Comparison of ENCODE assay signal across 8 cellular contexts in genomic region chr10:45727421-45727965, GRCh38. TPM values are rescaled to one million over a fixed set of nuclear protein-coding genes. Genes with fewer than 3 reads are reported as not detected.
DNase-seq lines count a peak whose midpoint lies in the region; ATAC-seq and TF ChIP-seq lines count a peak whose summit lies in the region.
"Not testable (repeated sequence)": the region's sequence is repeated elsewhere in the genome, so short reads cannot be mapped to it uniquely, and the experiment has no call there.

No MANE protein-coding gene starts in this region.

- CTCF ChIA-PET in CD4-positive, alpha-beta memory T cell (lab: Charles Lee; ENCODE audit: partially characterized antibody): interaction anchor here (1.2 kb wide), 1 partner anchor 263 kb away, joined by 4 read pairs; no protein-coding TSS in a partner anchor

- ATAC-seq in GM21360 (IDR thresholded peaks at IDR 0.05; ENCODE audit: unreplicated experiment) (peak; percentile 40), HG03045 (IDR thresholded peaks at IDR 0.05; ENCODE audit: unreplicated experiment) (peak; percentile 64)
- peak; percentile 79 to 80 for ATAC-seq in stimulated activated naive B cell treated with anti-CD40 and anti-IgM and Interleukin-4, amounts not matched to agents 10 μg/mL and 1 μg/mL and 100 μg/mL, for 72 hours (replicated peaks)

- H3K4me2 ChIP-seq in OCI-LY3 (ENCODE audit: low read length) (peak overlapping the region; percentile 43), fibroblast of lung (ENCODE audit: extremely low read depth, insufficient read depth, low read length) (peak overlapping the region; percentile 25)

- POLR2A ChIA-PET in CD4-positive, alpha-beta memory T cell (lab: Charles Lee; ENCODE audit: partially characterized antibody): interaction anchor here (0.9 to 1.7 kb wide), 3 partner anchors 55 to 307 kb away, joined by 3 to 5 read pairs (median 4); partner anchors contain the start of gene ZFAND4

- DNase-seq in CD4-positive, alpha-beta memory T cell: peak in 2 of 5 donors; percentile 2 to 9
- not testable (repeated sequence) for DNase-seq in activated naive CD8-positive, alpha-beta T cell treated with anti-CD3 and anti-CD28 coated beads for 36 hours; fibroblast of lung (ENCODE audit: low read depth in 2 of 2); mesothelial cell of epicardium (ENCODE audit: low spot score in 2 of 2, unreplicated experiment in 2 of 2)
- peak; percentile 2 for DNase-seq in stimulated activated naive B cell treated with anti-CD40 and anti-IgM and Interleukin-4, amounts not matched to agents 10 μg/mL and 1 μg/mL and 100 μg/mL, for 72 hours

- peaks cover 2 to 10% of the 10 kb centered on the region in 2 donors for H3K36me3 Mint-ChIP-seq in CD4-positive, alpha-beta memory T cell
- H3K36me3 Mint-ChIP-seq in activated naive CD8-positive, alpha-beta T cell treated with anti-CD3 and anti-CD28 coated beads for 36 hours; mesothelial cell of epicardium; stimulated activated naive B cell treated with anti-CD40 and anti-IgM and Interleukin-4, amounts not matched to agents 10 μg/mL and 1 μg/mL and 100 μg/mL, for 72 hours: not testable (repeated sequence)

- not testable (repeated sequence) for H2AFZ ChIP-seq in OCI-LY3 (ENCODE audit: low read depth, low read length)
- peak overlapping the region; percentile 75 for H2AFZ ChIP-seq in fibroblast of lung (ENCODE audit: low read length)

- peak overlapping the region; percentile 72 to 89 (median 78) for H3K4me3 Mint-ChIP-seq in CD4-positive, alpha-beta memory T cell
- peak overlapping the region; percentile 80 for H3K4me3 Mint-ChIP-seq in activated naive CD8-positive, alpha-beta T cell treated with anti-CD3 and anti-CD28 coated beads for 36 hours
- H3K4me3 Mint-ChIP-seq in mesothelial cell of epicardium: peak overlapping the region; percentile 81
- H3K4me3 Mint-ChIP-seq in stimulated activated naive B cell treated with anti-CD40 and anti-IgM and Interleukin-4, amounts not matched to agents 10 μg/mL and 1 μg/mL and 100 μg/mL, for 72 hours: peak overlapping the region; percentile 87 to 93

- H3K27me3 Mint-ChIP-seq in CD4-positive, alpha-beta memory T cell; activated naive CD8-positive, alpha-beta T cell treated with anti-CD3 and anti-CD28 coated beads for 36 hours; mesothelial cell of epicardium (ENCODE audit: low read depth); stimulated activated naive B cell treated with anti-CD40 and anti-IgM and Interleukin-4, amounts not matched to agents 10 μg/mL and 1 μg/mL and 100 μg/mL, for 72 hours: not testable (repeated sequence)

- H3K36me3 ChIP-seq in CD4-positive, alpha-beta memory T cell (ENCODE audit: insufficient read depth, low read length); OCI-LY3 (replicated peaks; ENCODE audit: low read depth, low read length); fibroblast of lung (ENCODE audit: control insufficient read depth, insufficient read depth, low read length): not testable (repeated sequence)

- H3K9me3 ChIP-seq in CD4-positive, alpha-beta memory T cell (ENCODE audit: control insufficient read depth in 1 of 2, low read length in 2 of 2); OCI-LY3 (ENCODE audit: insufficient read depth, low read length); fibroblast of lung (ENCODE audit: control insufficient read depth, insufficient read depth, low read depth, low read length): not testable (repeated sequence)

- intact Hi-C loops in CD4-positive, alpha-beta memory T cell (cut with micrococcal nuclease): loop anchor here (5.0 to 10.0 kb wide), 2 partner anchors 55 to 473 kb away; partner anchors contain the start of gene ZFAND4

- H4K20me1 ChIP-seq in OCI-LY3 (ENCODE audit: insufficient read depth, low read length); fibroblast of lung (ENCODE audit: control insufficient read depth, extremely low read depth, insufficient read depth, low read length): not testable (repeated sequence)

- TF ChIP-seq CTCF in OCI-LY3 (IDR thresholded peaks at IDR 0.05; ENCODE audit: low read depth, low read length); fibroblast of lung (conservative IDR thresholded peaks at IDR 0.05 in 1 of 2, IDR thresholded peaks at IDR 0.05 in 1 of 2; ENCODE audit: low read depth in 1 of 2, low read length in 2 of 2); mesothelial cell of epicardium (IDR thresholded peaks at IDR 0.05; ENCODE audit: unreplicated experiment): not testable (repeated sequence)

- not testable (repeated sequence) for H3K9me3 Mint-ChIP-seq in CD4-positive, alpha-beta memory T cell; activated naive CD8-positive, alpha-beta T cell treated with anti-CD3 and anti-CD28 coated beads for 36 hours; mesothelial cell of epicardium; stimulated activated naive B cell treated with anti-CD40 and anti-IgM and Interleukin-4, amounts not matched to agents 10 μg/mL and 1 μg/mL and 100 μg/mL, for 72 hours

- H3K27ac ChIP-seq in CD4-positive, alpha-beta memory T cell (ENCODE audit: low read depth, low read length): peak overlapping the region; percentile 62
- H3K27ac ChIP-seq in OCI-LY3 (ENCODE audit: low read length): not testable (repeated sequence)
- peak overlapping the region; percentile 65 for H3K27ac ChIP-seq in fibroblast of lung (ENCODE audit: insufficient read depth, low read length)

- H3K9ac ChIP-seq in OCI-LY3 (ENCODE audit: low read length): not testable (repeated sequence)
- H3K9ac ChIP-seq in fibroblast of lung (ENCODE audit: insufficient read depth, low read length): peak overlapping the region; percentile 86

- peaks cover 15% of the 10 kb centered on the region for H3K4me1 ChIP-seq in CD4-positive, alpha-beta memory T cell (ENCODE audit: insufficient read depth, low read length)
- not testable (repeated sequence) for H3K4me1 ChIP-seq in OCI-LY3 (ENCODE audit: low read length); fibroblast of lung (ENCODE audit: control insufficient read depth, extremely low read depth, insufficient read depth, low read length)

- H3K79me2 ChIP-seq in OCI-LY3 (ENCODE audit: low read length); fibroblast of lung (ENCODE audit: control insufficient read depth, insufficient read depth, low read length): not testable (repeated sequence)

- peak overlapping the region in 1 of 2 donors; percentile 57 for H3K4me3 ChIP-seq in CD4-positive, alpha-beta memory T cell (ENCODE audit: low read length in 2 of 2)
- H3K4me3 ChIP-seq in OCI-LY3 (ENCODE audit: low read length) (peak overlapping the region; percentile 87), fibroblast of lung (replicated peaks in 1 of 4; ENCODE audit: control extremely low read depth in 1 of 4, insufficient read depth in 1 of 4, low read depth in 3 of 4, low read length in 4 of 4) (peak overlapping the region; percentile 60 to 75 (median 66))

- peaks cover 6 to 19% (median 9%) of the 10 kb centered on the region in 4 donors for H3K4me1 Mint-ChIP-seq in CD4-positive, alpha-beta memory T cell
- not testable (repeated sequence) for H3K4me1 Mint-ChIP-seq in activated naive CD8-positive, alpha-beta T cell treated with anti-CD3 and anti-CD28 coated beads for 36 hours; mesothelial cell of epicardium
- peaks cover 11 to 16% of the 10 kb centered on the region in 2 donors for H3K4me1 Mint-ChIP-seq in stimulated activated naive B cell treated with anti-CD40 and anti-IgM and Interleukin-4, amounts not matched to agents 10 μg/mL and 1 μg/mL and 100 μg/mL, for 72 hours

- not testable (repeated sequence) for H3K27me3 ChIP-seq in CD4-positive, alpha-beta memory T cell (ENCODE audit: insufficient read depth, low read length); OCI-LY3 (ENCODE audit: low read depth, low read length); fibroblast of lung (ENCODE audit: control insufficient read depth, insufficient read depth, low read length)

- H3K27ac Mint-ChIP-seq in CD4-positive, alpha-beta memory T cell: peak overlapping the region; percentile 42 to 96 (median 66)
- H3K27ac Mint-ChIP-seq in activated naive CD8-positive, alpha-beta T cell treated with anti-CD3 and anti-CD28 coated beads for 36 hours: peak overlapping the region; percentile 68
- H3K27ac Mint-ChIP-seq in mesothelial cell of epicardium: peak overlapping the region; percentile 25
- peak overlapping the region; percentile 97 for H3K27ac Mint-ChIP-seq in stimulated activated naive B cell treated with anti-CD40 and anti-IgM and Interleukin-4, amounts not matched to agents 10 μg/mL and 1 μg/mL and 100 μg/mL, for 72 hours

RNA-seq across cellular contexts. Expression of gene WASHC2C, which starts 0.4 kb away (rescaled TPM):
- 10 to 100 TPM; 72.4 to 77.2 TPM for total RNA-seq in CD4-positive, alpha-beta memory T cell
- polyA plus RNA-seq in CD4-positive, alpha-beta memory T cell: 10 to 100 TPM in 1 of 2 donors, 1 to 10 TPM in 1; 4.2 to 32.9 TPM
- total RNA-seq in activated naive CD8-positive, alpha-beta T cell treated with anti-CD3 and anti-CD28 coated beads for 36 hours: 10 to 100 TPM; 20.1 to 21.8 TPM
- total RNA-seq in fibroblast of lung (34.9 and 64.1 TPM in 2 replicates), mesothelial cell of epicardium (40.6 to 48.4 TPM (median 43.7 TPM) in 3 replicates)
- 54.7 and 57.5 TPM in 2 replicates for polyA plus RNA-seq in fibroblast of lung
- polyA plus RNA-seq in fibroblast of lung (2012): 29.7 and 33.5 TPM in 2 replicates
- polyA minus RNA-seq in fibroblast of lung (ENCODE audit: low replicate concordance): 5.8 and 13.3 TPM in 2 replicates

RNA-seq across cellular contexts. Expression of gene ZFAND4, which starts 54.9 kb away (rescaled TPM):
- 10 to 100 TPM; 25.1 to 28.1 TPM for total RNA-seq in CD4-positive, alpha-beta memory T cell
- polyA plus RNA-seq in CD4-positive, alpha-beta memory T cell: 10 to 100 TPM; 17.9 to 24.2 TPM
- 10 to 100 TPM; 11.3 to 11.8 TPM for total RNA-seq in activated naive CD8-positive, alpha-beta T cell treated with anti-CD3 and anti-CD28 coated beads for 36 hours
- total RNA-seq in fibroblast of lung (7.2 and 9.6 TPM in 2 replicates), mesothelial cell of epicardium (20.2 to 22.4 TPM (median 21.2 TPM) in 3 replicates)
- 1.8 and 2.5 TPM in 2 replicates for polyA plus RNA-seq in fibroblast of lung
- 1.5 and 2.0 TPM in 2 replicates for polyA plus RNA-seq in fibroblast of lung (2012)
- not detected in 2 replicates for polyA minus RNA-seq in fibroblast of lung (ENCODE audit: low replicate concordance)

Comparison
In these comparisons a context has a peak if more than half of its experiments do, and no peak if none do; other contexts are left out.
1. H3K27ac Mint-ChIP-seq: peak in every context shown above with its lines; median percentile 97 in stimulated activated naive B cell treated with anti-CD40 and anti-IgM and Interleukin-4, amounts not matched to agents 10 μg/mL and 1 μg/mL and 100 μg/mL, for 72 hours; 68 in activated naive CD8-positive, alpha-beta T cell treated with anti-CD3 and anti-CD28 coated beads for 36 hours; 66 in CD4-positive, alpha-beta memory T cell; 25 in mesothelial cell of epicardium.